ENCODE assay signal across 32 cellular contexts in the genomic region with DNA sequence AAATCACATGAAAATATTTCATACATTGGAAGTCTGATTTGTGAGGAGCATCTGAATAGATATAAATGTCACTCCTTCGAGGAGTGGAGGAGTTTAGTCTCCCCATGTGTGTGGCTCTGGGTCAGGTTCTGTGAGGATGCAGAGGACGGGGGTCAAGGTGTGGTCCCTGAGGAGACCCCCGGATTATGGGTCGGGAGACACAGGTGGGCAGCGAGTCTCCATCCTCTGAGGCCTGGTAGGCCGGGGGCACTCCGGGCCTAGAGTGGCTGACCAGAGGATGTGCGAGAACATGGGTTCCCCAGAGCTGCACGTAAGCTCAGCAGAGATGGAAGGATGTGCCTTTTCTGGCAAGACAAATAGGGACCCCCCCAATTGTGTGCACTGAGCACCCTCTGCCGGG.
"Had no signal": no experiment of that assay in that cellular context is flagged by ENCODE, and none has a peak within 500 bp of the region (broad histone marks: within the 10 kb centered on the region; RNA-seq: fewer than 3 reads in every experiment).

No MANE protein-coding gene starts in this region.

- DNase-seq: activated B cell treated with CpG ODN at 0.5 μM for 24 hours; activated CD4-positive, alpha-beta memory T cell treated with anti-CD3 and anti-CD28 coated beads for 36 hours; activated CD4-positive, alpha-beta T cell treated with anti-CD3 and anti-CD28 coated beads for 4 hours; activated CD4-positive, alpha-beta T cell treated with anti-CD3 and anti-CD28 coated beads, Interleukin-2, amount 10 ng/mL, durations not matched to agents 24 days and 14 days; activated CD4-positive, alpha-beta T cell treated with anti-CD3 and anti-CD28 coated beads, Interleukin-2, amount 50 U/mL, for 1 hour; activated CD4-positive, alpha-beta T cell treated with anti-CD3 and anti-CD28 coated beads, Interleukin-2, amount 50 U/mL, for 4 hours; activated CD4-positive, CD25-positive, alpha-beta regulatory T cell treated with anti-CD3 and anti-CD28 coated beads, Interleukin-2, amount 50 U/mL, for 72 hours; activated CD8-positive, alpha-beta memory T cell treated with anti-CD3 and anti-CD28 coated beads, Interleukin-2, amount 50 U/mL, for 4 hours; activated CD8-positive, alpha-beta T cell treated with anti-CD3 and anti-CD28 coated beads for 36 hours; activated effector memory CD4-positive, alpha-beta T cell treated with anti-CD3 and anti-CD28 coated beads, Interleukin-2, amount 50 U/mL, for 16 hours; activated gamma-delta T cell treated with Interleukin-2 at 50 U/mL for 16 hours; activated naive CD4-positive, alpha-beta T cell; activated naive CD4-positive, alpha-beta T cell treated with anti-CD3 and anti-CD28 coated beads for 36 hours; activated naive CD4-positive, alpha-beta T cell treated with anti-CD3 and anti-CD28 coated beads, Interleukin-2, amount 50 U/mL, for 16 hours; activated naive CD8-positive, alpha-beta T cell treated with anti-CD3 and anti-CD28 coated beads for 36 hours; activated T-cell treated with anti-CD3 and anti-CD28 coated beads for 4 hours; activated T-cell treated with anti-CD3 and anti-CD28 coated beads, Interleukin-2, amount 50 U/mL, for 1 hour; activated T-cell treated with anti-CD3 and anti-CD28 coated beads, Interleukin-2, amount 50 U/mL, for 4 hours; activated T-cell treated with anti-CD3 and anti-CD28 coated beads, Interleukin-2, amount 50 U/mL, for 72 hours; adrenal gland; amniotic stem cell; body of pancreas; brain microvascular endothelial cell; central memory CD4-positive, alpha-beta T cell; T-helper 2 cell; T-helper 9 cell had no signal

- H3K27me3 ChIP-seq: adrenal gland, body of pancreas, brain microvascular endothelial cell had no signal

- H3K9me3 ChIP-seq: adrenal gland, body of pancreas, breast epithelium had no signal

- H3K27ac ChIP-seq: adrenal gland, body of pancreas, brain microvascular endothelial cell, breast epithelium, VCaP had no signal

- ATAC-seq: activated CD8-positive, alpha-beta T cell treated with anti-CD3 and anti-CD28 coated beads for 36 hours; activated naive CD4-positive, alpha-beta T cell treated with anti-CD3 and anti-CD28 coated beads, Interleukin-2, amount 50 U/mL, for 72 hours; activated T-cell treated with anti-CD3 and anti-CD28 coated beads, Interleukin-2, amount 50 U/mL, for 4 hours; activated T-cell treated with anti-CD3 and anti-CD28 coated beads, Interleukin-2, amount 50 U/mL, for 72 hours; activated T-helper 17 cell treated with anti-CD3 and anti-CD28 coated beads, Interleukin-2, amount 50 U/mL, for 72 hours; body of pancreas had no signal

- H3K4me3 ChIP-seq: adrenal gland, body of pancreas, breast epithelium had no signal

- H3K36me3 ChIP-seq: adrenal gland, brain microvascular endothelial cell, breast epithelium had no signal

- H3K4me1 ChIP-seq: adrenal gland, body of pancreas, breast epithelium had no signal

- FAIRE-seq: astrocyte, TTC549 had no signal
